Comparison of ENCODE assay signal across 16 cellular contexts in the genomic region with DNA sequence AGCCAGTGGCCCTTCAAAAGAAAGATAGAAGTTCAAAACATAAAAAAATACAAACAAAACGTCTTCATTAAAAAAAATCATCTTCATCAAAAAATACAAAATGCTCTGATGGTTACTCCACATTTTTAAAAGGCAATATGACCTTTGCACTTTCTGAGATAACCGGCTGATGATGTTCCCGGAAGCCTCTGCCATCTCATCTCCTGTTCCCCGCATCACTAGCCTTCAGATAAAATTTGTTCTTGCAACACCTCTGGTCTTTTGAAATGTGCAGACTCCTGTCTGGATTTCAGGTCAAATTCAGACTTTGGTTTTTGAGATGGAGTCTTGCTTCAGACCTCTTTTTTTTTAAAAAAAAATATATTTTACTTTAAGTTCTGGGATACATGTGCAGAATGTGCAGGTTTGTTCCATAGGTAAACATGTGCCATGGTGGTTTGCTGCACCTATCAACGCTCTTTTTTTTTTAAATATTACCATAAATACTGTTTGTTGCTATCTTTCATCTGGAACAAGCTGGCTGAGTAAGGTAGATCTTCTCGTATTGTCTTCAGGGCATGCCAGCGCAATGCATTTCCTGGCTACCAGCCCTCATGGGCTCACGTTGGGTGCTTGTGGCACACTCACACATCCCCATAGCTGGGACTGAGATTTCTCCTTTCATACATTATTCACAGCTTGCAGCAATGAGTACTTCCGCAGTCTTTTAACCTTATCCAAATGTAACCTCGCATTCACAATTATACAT.
DNase-seq lines count a peak whose midpoint lies in the region; ATAC-seq and TF ChIP-seq lines count a peak whose summit lies in the region.
"Had no signal": no experiment of that assay in that cellular context is flagged by ENCODE, and none has a peak within 500 bp of the region (broad histone marks: within the 10 kb centered on the region; RNA-seq: fewer than 3 reads in every experiment).

No MANE protein-coding gene starts in this region.

- H3K79me1 ChIP-seq in IMR-90 (ENCODE audit: low read depth in 1 of 2, low read length in 2 of 2), result no peaks in the 10 kb centered on the region

- H2AK5ac ChIP-seq in IMR-90 (ENCODE audit: low read depth, low read length), result no peak overlapping the region

- no peaks in the 10 kb centered on the region for H3K36me3 Mint-ChIP-seq in CD8-positive, alpha-beta T cell
- H3K36me3 Mint-ChIP-seq: CD4-positive, CD25-positive, alpha-beta regulatory T cell; IgD-negative memory B cell had no signal

- peaks cover 2% of the 10 kb centered on the region for H3K9me3 Mint-ChIP-seq in CD8-positive, alpha-beta T cell

- no peak overlapping the region; the same call in 1 of the 2 replicates for H4K91ac ChIP-seq in IMR-90 (ENCODE audit: insufficient read depth, low read depth, low read length)

- no peak for ATAC-seq in IMR-90 (ENCODE audit: low read depth)
- no peak for ATAC-seq in HG02759 (IDR thresholded peaks at IDR 0.05; ENCODE audit: unreplicated experiment)
- ATAC-seq in CD8-positive, alpha-beta T cell, result no peak
- no peak for ATAC-seq in body of pancreas

- H3K56ac ChIP-seq in IMR-90 (ENCODE audit: extremely low read depth, insufficient read depth, low read length), result no peak overlapping the region

- H3K4me3 ChIP-seq in BLaER1 treated with 17β-estradiol and CSF1 and Interleukin-3, amounts not matched to agents 10 nM and 100 nM, result 0 out of 20 replicates have a peak overlapping the region, but pooled peaks of 1 of the 10 experiments have one; percentile 15
- H3K4me3 ChIP-seq in IMR-90 (ENCODE audit: insufficient read depth, low read depth, low read length) (no peak overlapping the region), choroid plexus epithelial cell (ENCODE audit: low read depth, low read length) (no peak overlapping the region), liver (ENCODE audit: low read depth in 1 of 3, low read length in 3 of 3) (no peak overlapping the region), thyroid gland (replicated peaks in 1 of 3) (no peak overlapping the region), body of pancreas (no peak overlapping the region)
- no peak overlapping the region for H3K4me3 ChIP-seq in CD8-positive, alpha-beta T cell (ENCODE audit: low read depth, low read length)

- H4K20me1 ChIP-seq in BLaER1 treated with 17β-estradiol and CSF1 and Interleukin-3, amounts not matched to agents 10 nM and 100 nM, result no peaks in the 10 kb centered on the region
- no peaks in the 10 kb centered on the region for H4K20me1 ChIP-seq in IMR-90 (ENCODE audit: insufficient read depth, low read length)

- dilution Hi-C loops in IMR-90 (cut with HindIII; ENCODE audit: low sequenced_read_pairs, unreplicated experiment), result no loop called here

- H3K4me1 Mint-ChIP-seq in CD8-positive, alpha-beta T cell (ENCODE audit: low read depth), result no peaks in the 10 kb centered on the region
- H3K4me1 Mint-ChIP-seq: CD4-positive, CD25-positive, alpha-beta regulatory T cell had no signal

- no peak overlapping the region for H2BK5ac ChIP-seq in IMR-90 (ENCODE audit: low read depth, low read length, poor library complexity, severe bottlenecking)

- intact Hi-C loops in IMR-90 (cut with micrococcal nuclease) (no loop called here), thyroid gland (cut with DNase I) (no loop called here), body of pancreas (cut with DNase I) (no loop called here)
- intact Hi-C loops in CD8-positive, alpha-beta T cell (cut with DNase I, micrococcal nuclease), result no loop called here

- no TSS peak for BruUV-seq in IMR-90 (replicated peaks; lab: Mats Ljungman, UMichigan)

- H3K4me2 ChIP-seq in BLaER1 treated with 17β-estradiol and CSF1 and Interleukin-3, amounts not matched to agents 10 nM and 100 nM, result peak overlapping the region in 10 of 11 experiments; percentile 17 to 76 (median 67); a peak in 17 of 22 replicates
- no peak overlapping the region for H3K4me2 ChIP-seq in IMR-90 (ENCODE audit: low read depth, low read length)

- TF ChIP-seq RAD21 in IMR-90 (IDR thresholded peaks at IDR 0.05; ENCODE audit: low read length), result no peak
- TF ChIP-seq RAD21 in liver (IDR thresholded peaks at IDR 0.05), result peak in 1 of 2 donors; percentile 27

- DNase-seq in IMR-90, result no peak
- DNase-seq in choroid plexus epithelial cell (ENCODE audit: low read depth), result peak; percentile 2
- no peak for DNase-seq in thyroid gland
- no peak for DNase-seq in CD8-positive, alpha-beta T cell
- no peak for DNase-seq in body of pancreas
- DNase-seq: AML-193; Calu3; CD4-positive, CD25-positive, alpha-beta regulatory T cell; NCI-H1105 treated with DMSO at 0.1 percent for 48 hours; NCI-H187 treated with DMSO at 0.1 percent for 48 hours; NCI-H510A; NCI-H82 had no signal

- CTCF ChIA-PET in IMR-90 (lab: Yijun Ruan, JAX), result no interaction called here
- CTCF ChIA-PET in CD8-positive, alpha-beta T cell (lab: Charles Lee), result no interaction called here

- peak overlapping the region; percentile 40; the same call in 1 of the 2 replicates for H2BK20ac ChIP-seq in IMR-90 (ENCODE audit: low read depth, low read length)

- H3K14ac ChIP-seq in IMR-90 (replicated peaks; ENCODE audit: low read depth, low read length), result no peak overlapping the region

- TF ChIP-seq CTCF in IMR-90 (conservative IDR thresholded peaks at IDR 0.05; ENCODE audit: low read depth, low read length) (no peak), choroid plexus epithelial cell (conservative IDR thresholded peaks at IDR 0.05; ENCODE audit: low read depth, low read length) (no peak), liver (IDR thresholded peaks at IDR 0.05; ENCODE audit: low read depth, low read length, missing input control) (no peak), thyroid gland (IDR thresholded peaks at IDR 0.05) (no peak), body of pancreas (IDR thresholded peaks at IDR 0.05) (no peak)
- TF ChIP-seq CTCF in CD8-positive, alpha-beta T cell (IDR thresholded peaks at IDR 0.05), result no peak

- no peak overlapping the region for H3K18ac ChIP-seq in IMR-90 (ENCODE audit: low read depth, low read length)

- H3K23ac ChIP-seq in IMR-90 (ENCODE audit: low read depth, low read length), result no peak overlapping the region

- no peak overlapping the region for H2AFZ ChIP-seq in IMR-90 (replicated peaks; ENCODE audit: low read length, poor library complexity)

- no peak overlapping the region for H3K4ac ChIP-seq in IMR-90 (ENCODE audit: low read depth, low read length)

- H2BK15ac ChIP-seq in IMR-90 (ENCODE audit: low read depth, low read length), result no peak overlapping the region

- H3K9ac ChIP-seq in BLaER1 treated with 17β-estradiol and CSF1 and Interleukin-3, amounts not matched to agents 10 nM and 100 nM, result peak overlapping the region in 1 of 11 experiments; percentile 18; a peak in 1 of 22 replicates
- H3K9ac ChIP-seq in IMR-90 (ENCODE audit: low read depth, low read length) (no peak overlapping the region), liver (ENCODE audit: low read depth in 1 of 2, low read length in 2 of 2) (no peak overlapping the region)

- no peak overlapping the region for H4K5ac ChIP-seq in IMR-90 (ENCODE audit: low read depth, low read length)

- H3K9me1 ChIP-seq in IMR-90 (ENCODE audit: insufficient read depth, low read length), result no peaks in the 10 kb centered on the region

- no peaks in the 10 kb centered on the region for H3K27me3 ChIP-seq in BLaER1 treated with 17β-estradiol and CSF1 and Interleukin-3, amounts not matched to agents 10 nM and 100 nM
- H3K27me3 ChIP-seq in IMR-90 (ENCODE audit: control insufficient read depth, insufficient read depth, low read length) (no peaks in the 10 kb centered on the region), liver (ENCODE audit: control insufficient read depth in 4 of 4, insufficient read depth in 4 of 4, low read length in 3 of 4) (no peaks in the 10 kb centered on the region), thyroid gland (no peaks in the 10 kb centered on the region), body of pancreas (no peaks in the 10 kb centered on the region)
- H3K27me3 ChIP-seq in CD8-positive, alpha-beta T cell (ENCODE audit: insufficient read depth, low read length), result no peaks in the 10 kb centered on the region

- in situ Hi-C loops in IMR-90 (cut with MboI; ENCODE audit: low sequenced_read_pairs), result no loop called here

- POLR2A ChIA-PET in IMR-90 (lab: Charles Lee; ENCODE audit: unreplicated experiment), result no interaction called here
- POLR2A ChIA-PET in CD8-positive, alpha-beta T cell (lab: Charles Lee), result no interaction called here

- WGBS in IMR-90 (ENCODE audit: extremely low coverage in 2 of 2, insufficient read length in 1 of 2), 2 experiments, result 100% methylated on average over 1 of the region's 10 CpGs; no CpG with 5 or more reads in 1 of the 2 experiments
- 54% methylated on average over 10 of the region's 10 CpGs for WGBS in liver
- 90 to 91% methylated on average over 10 of the region's 10 CpGs for WGBS in thyroid gland, 2 donors
- 65 to 68% methylated on average over 10 of the region's 10 CpGs for WGBS in body of pancreas, 2 donors

- H2BK120ac ChIP-seq in IMR-90 (ENCODE audit: low read depth, low read length), result no peak overlapping the region

- peaks cover 0 to 37% (median 20%) of the 10 kb centered on the region in 11 experiments; a peak in 19 of 22 replicates for H3K9me3 ChIP-seq in BLaER1 treated with 17β-estradiol and CSF1 and Interleukin-3, amounts not matched to agents 10 nM and 100 nM (replicated peaks in 1 of 11)
- no peaks in the 10 kb centered on the region for H3K9me3 ChIP-seq in IMR-90 (ENCODE audit: control insufficient read depth, insufficient read depth, low read length)
- no peaks in the 10 kb centered on the region for H3K9me3 ChIP-seq in liver (ENCODE audit: control insufficient read depth in 4 of 4, low read length in 3 of 4)
- no peaks in the 10 kb centered on the region for H3K9me3 ChIP-seq in thyroid gland
- no peaks in the 10 kb centered on the region for H3K9me3 ChIP-seq in CD8-positive, alpha-beta T cell (ENCODE audit: low read length)
- no peaks in the 10 kb centered on the region for H3K9me3 ChIP-seq in body of pancreas

- no peaks in the 10 kb centered on the region for H3K27me3 Mint-ChIP-seq in CD8-positive, alpha-beta T cell (ENCODE audit: low read depth)
- H3K27me3 Mint-ChIP-seq: CD4-positive, CD25-positive, alpha-beta regulatory T cell; IgD-negative memory B cell had no signal

- H4K8ac ChIP-seq in IMR-90 (ENCODE audit: low read depth in 2 of 2, low read length in 2 of 2), result 0 out of 4 replicates have a peak overlapping the region, but pooled peaks of 1 of the 2 experiments have one; percentile 20

- no peaks in the 10 kb centered on the region for H3K36me3 ChIP-seq in BLaER1 treated with 17β-estradiol and CSF1 and Interleukin-3, amounts not matched to agents 10 nM and 100 nM
- H3K36me3 ChIP-seq in IMR-90 (ENCODE audit: control insufficient read depth, insufficient read depth, low read length), result no peaks in the 10 kb centered on the region
- H3K36me3 ChIP-seq in liver (ENCODE audit: control insufficient read depth in 4 of 4, insufficient read depth in 3 of 4, low read depth in 1 of 4, low read length in 3 of 4), result no peaks in the 10 kb centered on the region
- H3K36me3 ChIP-seq in thyroid gland, result no peaks in the 10 kb centered on the region
- no peaks in the 10 kb centered on the region for H3K36me3 ChIP-seq in CD8-positive, alpha-beta T cell (ENCODE audit: insufficient read depth, low read length)
- no peaks in the 10 kb centered on the region for H3K36me3 ChIP-seq in body of pancreas (replicated peaks in 1 of 2; ENCODE audit: insufficient read depth in 1 of 2, low read depth in 2 of 2)

- H3K4me3 Mint-ChIP-seq in CD8-positive, alpha-beta T cell, result no peak overlapping the region
- H3K4me3 Mint-ChIP-seq: CD4-positive, CD25-positive, alpha-beta regulatory T cell; IgD-negative memory B cell had no signal

- no peak overlapping the region for H3K27ac Mint-ChIP-seq in CD8-positive, alpha-beta T cell
- H3K27ac Mint-ChIP-seq: CD4-positive, CD25-positive, alpha-beta regulatory T cell; IgD-negative memory B cell had no signal

- TF ChIP-seq POLR2A in IMR-90 (IDR thresholded peaks at IDR 0.05; ENCODE audit: low read depth, low read length) (no peak), thyroid gland (IDR thresholded peaks at IDR 0.05) (no peak), body of pancreas (IDR thresholded peaks at IDR 0.05) (no peak)

- peaks cover 0 to 80% (median 48%) of the 10 kb centered on the region in 10 experiments; a peak in 15 of 20 replicates for H3K4me1 ChIP-seq in BLaER1 treated with 17β-estradiol and CSF1 and Interleukin-3, amounts not matched to agents 10 nM and 100 nM
- H3K4me1 ChIP-seq in IMR-90 (ENCODE audit: control insufficient read depth, insufficient read depth, low read length) (peaks cover 5% of the 10 kb centered on the region; the same call in 1 of the 2 replicates), liver (ENCODE audit: control insufficient read depth in 4 of 4, insufficient read depth in 4 of 4, low read length in 3 of 4) (peaks cover 0 to 12% (median 8%) of the 10 kb centered on the region in 4 donors), thyroid gland (no peaks in the 10 kb centered on the region), body of pancreas (no peaks in the 10 kb centered on the region)
- H3K4me1 ChIP-seq in CD8-positive, alpha-beta T cell (ENCODE audit: insufficient read depth, low read length), result no peaks in the 10 kb centered on the region

- no peak overlapping the region for H2AK9ac ChIP-seq in IMR-90 (replicated peaks; ENCODE audit: low read depth, low read length, poor library complexity)

- peak overlapping the region in 3 of 11 experiments; percentile 34 to 47 (median 35); a peak in 5 of 22 replicates for H3K27ac ChIP-seq in BLaER1 treated with 17β-estradiol and CSF1 and Interleukin-3, amounts not matched to agents 10 nM and 100 nM
- H3K27ac ChIP-seq in IMR-90 (ENCODE audit: insufficient read depth, low read length), result no peak overlapping the region
- peak overlapping the region; percentile 52 to 75 for H3K27ac ChIP-seq in liver (ENCODE audit: low read depth in 1 of 2, low read length in 2 of 2)
- no peak overlapping the region for H3K27ac ChIP-seq in thyroid gland
- H3K27ac ChIP-seq in CD8-positive, alpha-beta T cell (ENCODE audit: low read depth, low read length), result no peak overlapping the region
- no peak overlapping the region for H3K27ac ChIP-seq in body of pancreas

Comparison
In these comparisons a context has a peak if more than half of its experiments do, and no peak if none do; other contexts are left out.
1. H3K27ac ChIP-seq: peak in liver (2 of 2); none in IMR-90 (single experiment), thyroid gland (0 of 3), CD8-positive, alpha-beta T cell (single experiment) and body of pancreas (0 of 4).